8 cellular contexts compared by ENCODE assay signal in genomic region chr1:21782868-21783678, GRCh38. TPM values are rescaled to one million over a fixed set of nuclear protein-coding genes. Genes with fewer than 3 reads are reported as not detected.
DNase-seq lines count a peak whose midpoint lies in the region; ATAC-seq lines count a peak whose summit lies in the region.

TSS of gene USP48 (minus strand) at chr1:21783149. CDS start at chr1:21782957, 192 bp downstream.

- peaks cover 0 to 17% (median 0%) of the 10 kb centered on the region in 3 donors for H3K36me3 Mint-ChIP-seq in CD8-positive, alpha-beta memory T cell

- H3K4me1 Mint-ChIP-seq in CD8-positive, alpha-beta memory T cell: peaks cover 25 to 41% (median 36%) of the 10 kb centered on the region in 3 donors

- no peaks in the 10 kb centered on the region for H3K36me3 ChIP-seq in CD8-positive, alpha-beta memory T cell (ENCODE audit: insufficient read depth, low read length)

- DNase-seq in CD8-positive, alpha-beta memory T cell: peak; percentile 94 to 98 (median 97)
- DNase-seq in HT1080 (ENCODE audit: low read depth) (peak; percentile 92), NOMO-1 (lab: John Stamatoyannopoulos, UW; ENCODE audit: unreplicated experiment in 2 of 2) (peak; percentile 91 to 93), lung microvascular endothelial cell (ENCODE audit: low read depth in 2 of 2) (peak; percentile 96 to 97)
- peak; percentile 92 for DNase-seq in effector CD8-positive, alpha-beta T cell (lab: John Stamatoyannopoulos, UW)
- DNase-seq in stimulated activated CD4-positive, alpha-beta T cell treated with anti-CD3 and anti-CD28 coated beads, TNF-alpha, amount 100 ng/mL, for 4 hours (ENCODE audit: low read depth in 3 of 3): peak; percentile 92 to 94 (median 92)

- peaks cover 0 to 2% (median 0%) of the 10 kb centered on the region in 5 donors for H3K9me3 Mint-ChIP-seq in CD8-positive, alpha-beta memory T cell

- H3K4me1 ChIP-seq in CD8-positive, alpha-beta memory T cell (ENCODE audit: insufficient read depth, low read length): peaks cover 27% of the 10 kb centered on the region

- peak; percentile 55 for ATAC-seq in GM21367 (IDR thresholded peaks at IDR 0.05; ENCODE audit: unreplicated experiment)

- H3K27ac ChIP-seq in CD8-positive, alpha-beta memory T cell (ENCODE audit: low read depth, low read length): peak within 1 kb of the TSS; percentile 100

- peak within 1 kb of the TSS; percentile 91 to 99 (median 98) for H3K4me3 Mint-ChIP-seq in CD8-positive, alpha-beta memory T cell

- POLR2A ChIA-PET in CD8-positive, alpha-beta memory T cell (lab: Charles Lee): interaction anchor here (0.5 to 2.0 kb wide), 4 partner anchors 10 to 269 kb away, joined by 3 to 12 read pairs (median 4); partner anchors contain the start of gene CDC42
- POLR2A ChIA-PET in activated CD8-positive, alpha-beta memory T cell treated with anti-CD3 and anti-CD28 coated beads for 36 hours (lab: Charles Lee): interaction anchor here (0.6 to 3.1 kb wide), 4 partner anchors 10 to 257 kb away, joined by 3 to 13 read pairs (median 4); no protein-coding TSS in a partner anchor

- peaks cover 0 to 7% of the 10 kb centered on the region in 2 donors for H3K27me3 Mint-ChIP-seq in CD8-positive, alpha-beta memory T cell

- H3K4me3 ChIP-seq in CD8-positive, alpha-beta memory T cell (ENCODE audit: low read length): peak within 1 kb of the TSS; percentile 99

- no peaks in the 10 kb centered on the region for H3K27me3 ChIP-seq in CD8-positive, alpha-beta memory T cell (ENCODE audit: insufficient read depth, low read length, poor library complexity, severe bottlenecking)

- CTCF ChIA-PET in CD8-positive, alpha-beta memory T cell (lab: Charles Lee): interaction anchor here (1.2 to 1.9 kb wide), 3 partner anchors 13 to 257 kb away, joined by 3 to 7 read pairs (median 4); no protein-coding TSS in a partner anchor
- CTCF ChIA-PET in activated CD8-positive, alpha-beta memory T cell treated with anti-CD3 and anti-CD28 coated beads for 36 hours (lab: Charles Lee): interaction anchor here (0.6 to 2.1 kb wide), 4 partner anchors 61 to 264 kb away, joined by 3 to 9 read pairs (median 3); no protein-coding TSS in a partner anchor

- H3K27ac Mint-ChIP-seq in CD8-positive, alpha-beta memory T cell: peak within 1 kb of the TSS; percentile 100

- H3K9me3 ChIP-seq in CD8-positive, alpha-beta memory T cell (ENCODE audit: low read length): no peaks in the 10 kb centered on the region

RNA-seq across cellular contexts. Expression of gene USP48, which starts in this region (rescaled TPM):
- total RNA-seq in CD8-positive, alpha-beta memory T cell: 10 to 100 TPM; 60.6 to 61.5 TPM
- polyA plus RNA-seq in CD8-positive, alpha-beta memory T cell: 41.4 TPM
- 15.9 and 20.1 TPM in 2 replicates for total RNA-seq in HT1080 (2014; rRNA removed; shearing (Covaris generic))
- 29.1 and 29.8 TPM in 2 replicates for polyA plus RNA-seq in HT1080 (2015; cell fraction: cytosol; rRNA removed)
- 57.8 and 63.1 TPM in 2 replicates for polyA plus RNA-seq in HT1080 (2015; cell fraction: nucleus; rRNA removed)
- total RNA-seq in activated CD8-positive, alpha-beta memory T cell treated with anti-CD3 and anti-CD28 coated beads for 36 hours: 10 to 100 TPM; 58.8 to 61.1 TPM
- total RNA-seq in lung microvascular endothelial cell: 39.0 and 61.5 TPM in 2 replicates

Comparison
In these comparisons a context has a peak if more than half of its experiments do, and no peak if none do; other contexts are left out.
1. Peak in every context shown above with its lines: DNase-seq, ATAC-seq, H3K4me3 ChIP-seq and H3K27ac ChIP-seq.